Comparison of ENCODE assay signal across 18 cellular contexts in the genomic region with DNA sequence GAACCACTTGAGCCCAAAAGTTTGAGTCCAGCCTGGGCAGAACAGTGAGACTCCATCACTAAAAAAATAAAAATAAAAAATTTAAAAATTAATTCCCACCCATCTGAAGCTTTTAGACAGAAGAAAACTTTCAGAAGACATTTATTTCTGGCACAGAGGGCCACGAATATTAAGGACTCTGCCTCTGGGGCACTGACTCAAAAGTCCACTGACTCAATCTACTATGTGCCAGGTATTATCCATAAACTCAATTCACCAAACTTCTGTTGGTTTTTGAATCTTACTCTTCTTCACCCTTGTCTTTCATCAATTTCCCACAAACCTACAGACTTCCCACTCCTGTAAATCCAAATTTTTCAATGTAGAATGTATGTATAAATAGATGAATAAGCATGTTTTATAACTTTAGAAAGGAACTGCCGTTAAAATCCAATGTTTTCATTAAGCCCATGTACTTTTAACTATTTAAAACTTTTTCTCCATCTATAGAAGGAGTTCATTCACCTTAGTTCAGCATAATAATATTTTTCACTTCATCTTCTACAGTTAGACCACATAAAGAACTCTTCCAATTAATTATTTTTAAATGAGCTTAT.
"Had no signal": no experiment of that assay in that cellular context is flagged by ENCODE, and none has a peak within 500 bp of the region (broad histone marks: within the 10 kb centered on the region; RNA-seq: fewer than 3 reads in every experiment).

No MANE protein-coding gene starts in this region.

- H3K9me3 ChIP-seq: body of pancreas, colonic mucosa, thyroid gland had no signal

- H3K27me3 ChIP-seq: body of pancreas, colonic mucosa, thyroid gland had no signal

- H3K36me3 ChIP-seq: colonic mucosa, thyroid gland had no signal

- DNase-seq: activated CD4-positive, alpha-beta T cell treated with anti-CD3 and anti-CD28 coated beads for 1 hour; activated CD4-positive, alpha-beta T cell treated with anti-CD3 and anti-CD28 coated beads, Interleukin-2, amount 50 U/mL, for 4 hours; activated naive CD8-positive, alpha-beta T cell treated with anti-CD3 and anti-CD28 coated beads for 36 hours; activated T-cell treated with anti-CD3 and anti-CD28 coated beads, Interleukin-2, amount 50 U/mL, for 48 hours; amygdala; body of pancreas; central memory CD4-positive, alpha-beta T cell; colonic mucosa; islet precursor cell; left ventricle myocardium superior; mesendoderm; posterior cingulate gyrus; retina; stimulated activated CD4-positive, alpha-beta T cell treated with anti-CD3 and anti-CD28 coated beads, Interleukin-12 subunit alpha, Interleukin-12 subunit beta, amount 100 ng/mL, for 4 hours; thyroid gland had no signal

- H3K4me1 ChIP-seq: colonic mucosa had no signal

- FAIRE-seq: endometrium, urothelium cell line had no signal

- H3K4me3 ChIP-seq: body of pancreas, colonic mucosa, thyroid gland had no signal

- H3K27ac ChIP-seq: colonic mucosa, thyroid gland, VCaP had no signal
